8 cellular contexts compared by ENCODE assay signal in the genomic region with DNA sequence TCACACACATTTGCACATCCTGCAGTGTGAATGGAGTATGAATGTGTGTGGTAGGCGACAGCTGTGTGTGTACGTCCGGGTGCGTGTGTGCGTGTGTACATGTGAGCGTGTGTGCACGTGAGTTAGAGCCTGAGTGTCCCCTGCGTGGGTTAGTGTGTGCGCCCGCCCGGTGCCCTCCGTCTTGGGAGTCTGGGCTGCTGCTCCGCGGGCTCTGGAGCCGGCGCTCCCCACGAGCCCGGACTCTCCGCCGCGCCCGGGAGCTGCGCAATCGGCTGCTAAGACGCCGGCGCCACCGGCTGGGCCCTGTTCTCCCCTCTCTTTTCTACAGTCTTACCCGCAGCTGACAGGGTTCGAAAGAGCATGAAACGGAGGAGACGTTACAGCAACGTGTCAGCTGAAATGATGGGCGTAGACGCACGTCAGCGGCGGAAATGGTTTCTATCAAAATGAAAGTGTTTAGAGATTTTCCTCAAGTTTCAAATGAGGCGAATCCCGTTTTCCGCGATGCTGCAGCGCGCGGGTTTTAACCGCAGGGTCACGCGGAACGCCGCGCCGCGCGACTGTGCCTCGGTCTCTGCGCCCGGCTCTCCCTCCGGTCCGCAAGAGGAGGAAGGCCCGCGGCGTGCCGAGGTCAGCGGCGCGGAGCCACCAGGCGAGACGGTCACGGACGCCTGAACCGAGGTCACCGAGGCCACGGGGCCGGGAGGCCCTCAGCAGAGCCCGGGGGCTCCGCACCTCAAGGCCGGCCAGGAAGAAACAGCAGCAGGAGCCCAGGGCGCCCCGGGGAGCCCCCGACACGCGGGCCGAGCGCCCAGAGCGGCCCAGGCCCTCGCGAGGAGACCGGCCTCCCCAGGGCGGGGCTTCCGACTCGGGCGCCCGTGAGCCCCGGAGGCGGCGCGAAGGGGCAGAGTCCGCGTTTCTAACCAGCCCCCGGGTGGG.
DNase-seq lines count a peak whose midpoint lies in the region; TF ChIP-seq lines count a peak whose summit lies in the region.

No MANE protein-coding gene starts in this region.

- H2BK12ac ChIP-seq in trophoblast cell (ENCODE audit: low read length) = no peak overlapping the region

- no peak overlapping the region for H4K8ac ChIP-seq in trophoblast cell (ENCODE audit: low read depth, low read length)

- H3K27ac Mint-ChIP-seq in activated naive CD4-positive, alpha-beta T cell treated with anti-CD3 and anti-CD28 coated beads for 36 hours = peak overlapping the region; percentile 85
- no peak overlapping the region for H3K27ac Mint-ChIP-seq in type B pancreatic cell

- H3K4me1 Mint-ChIP-seq in activated naive CD4-positive, alpha-beta T cell treated with anti-CD3 and anti-CD28 coated beads for 36 hours (ENCODE audit: low read depth) = peaks cover 5% of the 10 kb centered on the region
- no peaks in the 10 kb centered on the region for H3K4me1 Mint-ChIP-seq in type B pancreatic cell (ENCODE audit: unreplicated experiment)

- no peak overlapping the region for H3K14ac ChIP-seq in trophoblast cell (ENCODE audit: low read length)

- H3K23ac ChIP-seq in trophoblast cell (ENCODE audit: low read length) = no peak overlapping the region

- H2BK5ac ChIP-seq in trophoblast cell (ENCODE audit: low read depth, low read length, poor library complexity) = no peak overlapping the region

- TF ChIP-seq CTCF in GM20000 (IDR thresholded peaks at IDR 0.05; ENCODE audit: extremely low read depth, missing control alignments) = no peak
- no peak for TF ChIP-seq CTCF in Peyer's patch (IDR thresholded peaks at IDR 0.05)
- no peak for TF ChIP-seq CTCF in type B pancreatic cell (conservative IDR thresholded peaks at IDR 0.05)

- no peaks in the 10 kb centered on the region for H3K36me3 Mint-ChIP-seq in activated naive CD4-positive, alpha-beta T cell treated with anti-CD3 and anti-CD28 coated beads for 36 hours (ENCODE audit: low read depth)
- no peaks in the 10 kb centered on the region for H3K36me3 Mint-ChIP-seq in type B pancreatic cell

- H3K27me3 ChIP-seq in Peyer's patch = no peaks in the 10 kb centered on the region
- H3K27me3 ChIP-seq in trophoblast cell (ENCODE audit: insufficient read depth, low read length) = peaks cover 21% of the 10 kb centered on the region

- no peak overlapping the region for H2BK120ac ChIP-seq in trophoblast cell (ENCODE audit: insufficient read depth, low read length, poor library complexity)

- H3K79me1 ChIP-seq in trophoblast cell (ENCODE audit: low read length) = no peaks in the 10 kb centered on the region

- H3K9me3 Mint-ChIP-seq in activated naive CD4-positive, alpha-beta T cell treated with anti-CD3 and anti-CD28 coated beads for 36 hours = no peaks in the 10 kb centered on the region
- H3K9me3 Mint-ChIP-seq in type B pancreatic cell = no peaks in the 10 kb centered on the region

- peak overlapping the region; percentile 45 to 78 (median 72) for H3K4me3 ChIP-seq in Peyer's patch
- H3K4me3 ChIP-seq in trophoblast cell (ENCODE audit: low read depth, low read length) = peak overlapping the region; percentile 62

- H3K4me2 ChIP-seq in trophoblast cell (ENCODE audit: low read length) = peak overlapping the region; percentile 69

- WGBS in trophoblast cell (ENCODE audit: extremely low coverage, insufficient coverage, insufficient read length) = no CpG with 5 or more reads among the region's 100 CpGs

- H3K27ac ChIP-seq in Peyer's patch = peak overlapping the region; percentile 23 to 84 (median 77)
- H3K27ac ChIP-seq in trophoblast cell (ENCODE audit: low read depth, low read length) = no peak overlapping the region

- no peak overlapping the region for H3K18ac ChIP-seq in trophoblast cell (ENCODE audit: low read length)

- DNase-seq in AG08395 (ENCODE audit: low spot score) (peak; percentile 55), GM20000 (ENCODE audit: low spot score) (peak; percentile 90), Peyer's patch (peak; percentile 32 to 68 (median 62)), cardiac septum (ENCODE audit: low spot score) (peak; percentile 62), trophoblast cell (no peak), type B pancreatic cell (ENCODE audit: extremely low spot score, unreplicated experiment) (no peak), SKM-1 (lab: John Stamatoyannopoulos, UW; ENCODE audit: unreplicated experiment) (no peak)
- DNase-seq in activated naive CD4-positive, alpha-beta T cell treated with anti-CD3 and anti-CD28 coated beads for 36 hours = peak; percentile 84

- CTCF ChIA-PET in activated naive CD4-positive, alpha-beta T cell treated with anti-CD3 and anti-CD28 coated beads for 36 hours (lab: Charles Lee) = interaction anchor here (0.7 kb wide), 1 partner anchor 133 kb away, joined by 3 read pairs; no protein-coding TSS in a partner anchor

- no peak overlapping the region for H2AK5ac ChIP-seq in trophoblast cell (ENCODE audit: low read length)

- H3K9me3 ChIP-seq in Peyer's patch = no peaks in the 10 kb centered on the region
- peaks cover 19% of the 10 kb centered on the region for H3K9me3 ChIP-seq in trophoblast cell (ENCODE audit: insufficient read depth, low read depth, low read length)

- no peaks in the 10 kb centered on the region for H3K27me3 Mint-ChIP-seq in activated naive CD4-positive, alpha-beta T cell treated with anti-CD3 and anti-CD28 coated beads for 36 hours (ENCODE audit: low read depth)
- H3K27me3 Mint-ChIP-seq in type B pancreatic cell = peaks cover 28% of the 10 kb centered on the region

- no peak overlapping the region for H4K12ac ChIP-seq in trophoblast cell (ENCODE audit: low read depth, low read length)

- peak overlapping the region; percentile 79 for H3K4me3 Mint-ChIP-seq in activated naive CD4-positive, alpha-beta T cell treated with anti-CD3 and anti-CD28 coated beads for 36 hours
- H3K4me3 Mint-ChIP-seq in type B pancreatic cell = peak overlapping the region; percentile 85

- no peak overlapping the region for H3K4ac ChIP-seq in trophoblast cell (ENCODE audit: low read depth, low read length)

- H3K79me2 ChIP-seq in trophoblast cell (ENCODE audit: control insufficient read depth, insufficient read depth, low read length, poor library complexity) = no peaks in the 10 kb centered on the region

- no peak overlapping the region for H4K91ac ChIP-seq in trophoblast cell (ENCODE audit: low read depth, low read length)

- no peak overlapping the region for H3K9ac ChIP-seq in trophoblast cell (ENCODE audit: low read length)

- no peak for TF ChIP-seq POLR2A in Peyer's patch (IDR thresholded peaks at IDR 0.05)

- H2AFZ ChIP-seq in trophoblast cell (ENCODE audit: insufficient read depth, low read length, poor library complexity) = no peak overlapping the region

- peaks cover 0 to 7% (median 3%) of the 10 kb centered on the region in 4 donors for H3K4me1 ChIP-seq in Peyer's patch
- H3K4me1 ChIP-seq in trophoblast cell (ENCODE audit: control insufficient read depth in 1 of 2, insufficient read depth in 2 of 2, low read length in 2 of 2) = peaks cover 0 to 3% of the 10 kb centered on the region in 2 experiments

- H3K36me3 ChIP-seq in Peyer's patch = no peaks in the 10 kb centered on the region
- no peaks in the 10 kb centered on the region for H3K36me3 ChIP-seq in trophoblast cell (ENCODE audit: control insufficient read depth in 1 of 2, insufficient read depth in 2 of 2, low read length in 2 of 2)

- intact Hi-C loops in activated naive CD4-positive, alpha-beta T cell treated with anti-CD3 and anti-CD28 coated beads for 36 hours (cut with micrococcal nuclease) = loop anchor here (2.0 to 5.0 kb wide), 3 partner anchors 45 to 240 kb away; a partner anchor contains a TSS
- intact Hi-C loops in cardiac septum (cut with DNase I) = no loop called here

Comparison
In these comparisons a context has a peak if more than half of its experiments do, and no peak if none do; other contexts are left out.
1. DNase-seq: peak in AG08395 (single experiment), GM20000 (single experiment), Peyer's patch (3 of 3), activated naive CD4-positive, alpha-beta T cell treated with anti-CD3 and anti-CD28 coated beads for 36 hours (single experiment) and cardiac septum (single experiment); none in trophoblast cell (0 of 2), type B pancreatic cell (single experiment) and SKM-1 (single experiment).